9 cellular contexts compared by ENCODE assay signal in the genomic region with DNA sequence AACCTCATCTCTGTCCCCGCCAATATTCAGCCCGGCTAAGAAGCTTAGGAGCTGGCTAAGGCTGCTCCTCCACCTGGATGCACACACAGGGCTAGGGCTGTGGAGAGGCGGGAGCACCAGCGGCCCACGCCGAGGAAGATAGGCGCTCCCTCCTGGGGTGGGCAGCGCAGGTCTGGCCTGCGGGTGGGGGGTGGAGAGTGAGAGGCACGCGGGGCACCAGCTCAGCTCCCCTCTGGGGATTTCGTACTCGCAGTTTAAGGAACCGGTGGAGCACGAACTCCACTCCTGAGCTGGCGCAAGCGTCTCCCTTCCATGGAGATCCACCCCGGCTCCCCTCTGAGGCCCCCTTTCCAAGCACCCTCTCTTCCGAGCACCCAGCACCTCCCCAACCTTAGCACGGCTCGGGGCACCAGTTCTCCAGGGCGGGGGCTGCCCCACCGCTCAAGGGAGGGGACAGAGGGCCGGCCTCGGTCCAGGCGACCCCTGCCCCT. TPM values are rescaled to one million over a fixed set of nuclear protein-coding genes. Genes with fewer than 3 reads are reported as not detected.
A peak's percentile ranks its signal among the peaks of the same experiment; 100 is the strongest.
DNase-seq lines count a peak whose midpoint lies in the region; ATAC-seq and TF ChIP-seq lines count a peak whose summit lies in the region.
"Had no signal": no experiment of that assay in that cellular context is flagged by ENCODE, and none has a peak within 500 bp of the region (broad histone marks: within the 10 kb centered on the region; RNA-seq: fewer than 3 reads in every experiment).

No MANE protein-coding gene starts in this region.

- no peak for TF ChIP-seq POLR2A in sigmoid colon (IDR thresholded peaks at IDR 0.05)

- no peaks in the 10 kb centered on the region for H3K36me3 Mint-ChIP-seq in activated naive CD4-positive, alpha-beta T cell treated with anti-CD3 and anti-CD28 coated beads, Interleukin-2, amount 50 U/mL, for 72 hours

- TF ChIP-seq CTCF in sigmoid colon (IDR thresholded peaks at IDR 0.05) = no peak

- no peaks in the 10 kb centered on the region for H3K9me3 Mint-ChIP-seq in activated naive CD4-positive, alpha-beta T cell treated with anti-CD3 and anti-CD28 coated beads, Interleukin-2, amount 50 U/mL, for 72 hours

- in situ Hi-C loops in GM23248 (cut with MboI) = no loop called here

- no peak overlapping the region for H3K27ac Mint-ChIP-seq in activated naive CD4-positive, alpha-beta T cell treated with anti-CD3 and anti-CD28 coated beads, Interleukin-2, amount 50 U/mL, for 72 hours

- peaks cover 67% of the 10 kb centered on the region for H3K27me3 ChIP-seq in GM23248 (replicated peaks; ENCODE audit: insufficient read depth)
- H3K27me3 ChIP-seq in iPS DF 6.9 (ENCODE audit: control insufficient read depth, insufficient read depth, low read length) = peaks cover 3% of the 10 kb centered on the region; the same call in 1 of the 2 replicates
- peaks cover 30 to 59% (median 38%) of the 10 kb centered on the region in 3 donors for H3K27me3 ChIP-seq in sigmoid colon

- intact Hi-C loops in sigmoid colon (cut with DNase I) = no loop called here

- H3K36me3 ChIP-seq in GM23248 (ENCODE audit: low read depth) (no peaks in the 10 kb centered on the region), iPS DF 6.9 (ENCODE audit: control insufficient read depth, insufficient read depth, low read length) (no peaks in the 10 kb centered on the region), sigmoid colon (no peaks in the 10 kb centered on the region)

- TF ChIP-seq EP300 in sigmoid colon (IDR thresholded peaks at IDR 0.05) = no peak

- H3K4me3 ChIP-seq in GM23248 (no peak overlapping the region), iPS DF 6.9 (ENCODE audit: low read length) (peak overlapping the region; percentile 49; the same call in 1 of the 2 replicates), sigmoid colon (peak overlapping the region; percentile 25 to 57 (median 48))

- H3K79me2 ChIP-seq in GM23248 (ENCODE audit: insufficient read depth) = no peaks in the 10 kb centered on the region

- peak overlapping the region; percentile 70 for H3K4me2 ChIP-seq in GM23248 (ENCODE audit: unreplicated experiment)

- no peaks in the 10 kb centered on the region for H3K9me2 ChIP-seq in GM23248 (ENCODE audit: insufficient read depth)

- no peaks in the 10 kb centered on the region for H3F3A ChIP-seq in GM23248 (ENCODE audit: insufficient read depth)

- no peak overlapping the region for H3K9ac ChIP-seq in GM23248

- DNase-seq in GM23248 (no peak), SK-N-DZ (ENCODE audit: low spot score) (peak; percentile 78), iPS DF 6.9 (ENCODE audit: low read depth, low spot score) (no peak), sigmoid colon (no peak), NAMALWA (ENCODE audit: low spot score) (no peak)
- no peak for DNase-seq in activated naive CD4-positive, alpha-beta T cell treated with anti-CD3 and anti-CD28 coated beads, Interleukin-2, amount 50 U/mL, for 72 hours (ENCODE audit: low spot score in 2 of 2)
- DNase-seq: stimulated activated CD4-positive, alpha-beta T cell treated with anti-CD3 and anti-CD28 coated beads, Interleukin-2, amount 100 ng/mL, for 48 hours had no signal

- H3K9me3 ChIP-seq in GM23248 (ENCODE audit: low read depth) (no peaks in the 10 kb centered on the region), iPS DF 6.9 (ENCODE audit: control insufficient read depth, insufficient read depth, low read length) (no peaks in the 10 kb centered on the region), sigmoid colon (no peaks in the 10 kb centered on the region)

- WGBS in GM23248 (ENCODE audit: low coverage in 1 of 2, low lambda C conversion rate in 2 of 2, missing lambda C conversion rate in 2 of 2), 2 experiments = 11 to 12% methylated on average over 9 to 26 of the region's 26 CpGs
- no CpG with 5 or more reads among the region's 26 CpGs for WGBS in iPS DF 6.9 (ENCODE audit: insufficient coverage, insufficient read length)
- WGBS in sigmoid colon, 2 donors = 3 to 5% methylated on average over 26 of the region's 26 CpGs

- ATAC-seq in HG03354 (IDR thresholded peaks at IDR 0.05; ENCODE audit: poor library complexity, severe bottlenecking, unreplicated experiment) = no peak
- no peak for ATAC-seq in HG02623 (IDR thresholded peaks at IDR 0.05; ENCODE audit: unreplicated experiment)
- no peak for ATAC-seq in activated naive CD4-positive, alpha-beta T cell treated with anti-CD3 and anti-CD28 coated beads, Interleukin-2, amount 50 U/mL, for 72 hours

- no peaks in the 10 kb centered on the region for H4K20me1 ChIP-seq in GM23248 (ENCODE audit: insufficient read depth)

- H2AFZ ChIP-seq in GM23248 = no peak overlapping the region

- H3K27ac ChIP-seq in GM23248 (no peak overlapping the region), iPS DF 6.9 (ENCODE audit: low read length) (no peak overlapping the region), sigmoid colon (peak overlapping the region in 3 of 4 donors; percentile 40 to 57 (median 54))

- H3K4me1 ChIP-seq in GM23248 (ENCODE audit: insufficient read depth) (no peaks in the 10 kb centered on the region), iPS DF 6.9 (ENCODE audit: control insufficient read depth, insufficient read depth, low read length) (peaks cover 1% of the 10 kb centered on the region; the same call in 1 of the 2 replicates), sigmoid colon (peaks cover 0 to 23% (median 19%) of the 10 kb centered on the region in 4 donors)

RNA-seq across cellular contexts. Expression of gene KAZN, which starts 0.4 kb away (rescaled TPM):
- total RNA-seq in GM23248 (2014; rRNA removed; shearing (Covaris generic)) = 4.9 and 5.4 TPM in 2 replicates
- polyA plus RNA-seq in GM23248 (2016; fragmentation: Nextera tagmentation; extraction: Ambion mirVana) (7.2 TPM in 2 replicates), sigmoid colon (1 to 10 TPM; 2.5 to 5.6 (median 4.2) TPM)
- 6.1 and 8.1 TPM in 2 replicates for polyA plus RNA-seq in SK-N-DZ (2014; cell fraction: cytosol; rRNA removed)
- polyA plus RNA-seq in SK-N-DZ (2014; cell fraction: nucleus; rRNA removed) = 5.6 and 13.4 TPM in 2 replicates
- 10 to 100 TPM in 1 of 4 donors, 1 to 10 TPM in 3; 3.5 to 11.4 (median 5.8) TPM for total RNA-seq in sigmoid colon
- total RNA-seq in activated naive CD4-positive, alpha-beta T cell treated with anti-CD3 and anti-CD28 coated beads, Interleukin-2, amount 50 U/mL, for 72 hours = 1 to 10 TPM; 1.1 to 2.2 TPM

Comparison
In these comparisons a context has a peak if more than half of its experiments do, and no peak if none do; other contexts are left out.
1. H3K27ac ChIP-seq: peak in sigmoid colon (3 of 4); none in GM23248 (single experiment) and iPS DF 6.9 (single experiment).